ENCODE assay signal across 19 cellular contexts in genomic region chrX:17369294-17369693, GRCh38. TPM values are rescaled to one million over a fixed set of nuclear protein-coding genes. Genes with fewer than 3 reads are reported as not detected.
"Had no signal": no experiment of that assay in that cellular context is flagged by ENCODE, and none has a peak within 500 bp of the region (broad histone marks: within the 10 kb centered on the region; RNA-seq: fewer than 3 reads in every experiment).

No MANE protein-coding gene starts in this region.

- ATAC-seq: activated T-cell treated with anti-CD3 and anti-CD28 coated beads, Interleukin-2, amount 50 U/mL, for 72 hours; left lung; naive thymus-derived CD8-positive, alpha-beta T cell; stimulated activated naive B cell treated with anti-CD40 and anti-IgM and Interleukin-4, amounts not matched to agents 10 μg/mL and 1 μg/mL and 100 μg/mL, for 72 hours had no signal

- DNase-seq: activated CD4-positive, alpha-beta memory T cell treated with anti-CD3 and anti-CD28 coated beads for 36 hours; activated CD4-positive, alpha-beta T cell treated with anti-CD3 and anti-CD28 coated beads for 4 hours; activated CD4-positive, CD25-positive, alpha-beta regulatory T cell; activated effector memory CD4-positive, alpha-beta T cell treated with Interleukin-2 at 50 U/mL for 16 hours; activated naive CD4-positive, alpha-beta T cell treated with anti-CD3 and anti-CD28 coated beads for 36 hours; activated naive CD8-positive, alpha-beta T cell treated with anti-CD3 and anti-CD28 coated beads, Interleukin-2, amount 10 ng/mL, durations not matched to agents 7 days and 5 days; activated T-cell treated with anti-CD3 and anti-CD28 coated beads, Interleukin-2, amount 50 U/mL, for 72 hours; amniotic stem cell; effector CD4-positive, alpha-beta T cell; foreskin melanocyte; left lung; naive thymus-derived CD8-positive, alpha-beta T cell; sigmoid colon; stimulated activated CD4-positive, alpha-beta T cell treated with anti-CD3 and anti-CD28 coated beads, Interleukin-2, amount 100 ng/mL, for 48 hours; stimulated activated CD8-positive, alpha-beta memory T cell treated with anti-CD3 and anti-CD28 coated beads, Interleukin-4, amount 100 ng/mL, for 48 hours; stimulated activated naive B cell treated with anti-CD40 and anti-IgM and Interleukin-4, amounts not matched to agents 10 μg/mL and 1 μg/mL and 100 μg/mL, for 72 hours; T-helper 9 cell; testis had no signal

- FAIRE-seq: endometrium had no signal

RNA-seq across cellular contexts. Expression of gene NHS, which starts 5.7 kb away (rescaled TPM):
- total RNA-seq: naive thymus-derived CD8-positive, alpha-beta T cell had no signal
